ENCODE assay signal across 8 cellular contexts in genomic region chr1:161020573-161021167, GRCh38. TPM values are rescaled to one million over a fixed set of nuclear protein-coding genes. Genes with fewer than 3 reads are reported as not detected.
DNase-seq lines count a peak whose midpoint lies in the region; ATAC-seq and TF ChIP-seq lines count a peak whose summit lies in the region.

Gene F11R, minus strand, starts transcription at chr1:161021152. Its CDS starts 79 bp downstream, at chr1:161021073.

- intact Hi-C loops in activated T-helper 1 cell treated with anti-CD3 and anti-CD28 coated beads, Interleukin-12 subunit alpha, Interleukin-12 subunit beta, Interleukin-2, Interleukin-4 antibody, amounts not matched to agents 30 ng/mL and 10 ng/mL and 1 ng/mL, durations not matched to agents 14 hours and 24 hours and 36 hours (cut with micrococcal nuclease): loop anchor here (1.0 to 2.0 kb wide), 4 partner anchors 7 to 48 kb away; partner anchors contain the start of genes ARHGAP30 and TSTD1

- CTCF ChIA-PET in AG04449 (lab: Yijun Ruan, JAX): interaction anchor here (0.9 to 1.8 kb wide), 4 partner anchors 11 to 77 kb away, joined by 3 to 7 read pairs (median 4); no protein-coding TSS in a partner anchor

- TF ChIP-seq CTCF in AG04449 (IDR thresholded peaks at IDR 0.05; ENCODE audit: insufficient read depth, low read length, missing control alignments): no peak
- no peak for TF ChIP-seq CTCF in GM10266 (IDR thresholded peaks at IDR 0.05; ENCODE audit: control insufficient read depth, insufficient read depth, low read depth, missing control alignments)
- TF ChIP-seq CTCF in neutrophil (IDR thresholded peaks at IDR 0.05): peak; percentile 28

- POLR2A ChIA-PET in AG04449 (lab: Yijun Ruan, JAX): interaction anchor here (1.3 kb wide), 1 partner anchor 24 kb away, joined by 4 read pairs; the partner anchor contains the start of gene USF1

- peaks cover 57 to 64% of the 10 kb centered on the region in 2 experiments for H3K4me1 ChIP-seq in neutrophil (ENCODE audit: control insufficient read depth in 1 of 2, insufficient read depth in 1 of 2, low read depth in 1 of 2, low read length in 1 of 2)

- H3K27ac ChIP-seq in neutrophil: peak within 1 kb of the TSS; percentile 95

- H3K36me3 Mint-ChIP-seq in activated T-helper 1 cell treated with anti-CD3 and anti-CD28 coated beads, Interleukin-12 subunit alpha, Interleukin-12 subunit beta, Interleukin-2, Interleukin-4 antibody, amounts not matched to agents 30 ng/mL and 10 ng/mL and 1 ng/mL, durations not matched to agents 14 hours and 24 hours and 36 hours (ENCODE audit: low read depth): peaks cover 2% of the 10 kb centered on the region

- peak within 1 kb of the TSS; percentile 78 for H3K27ac Mint-ChIP-seq in activated T-helper 1 cell treated with anti-CD3 and anti-CD28 coated beads, Interleukin-12 subunit alpha, Interleukin-12 subunit beta, Interleukin-2, Interleukin-4 antibody, amounts not matched to agents 30 ng/mL and 10 ng/mL and 1 ng/mL, durations not matched to agents 14 hours and 24 hours and 36 hours

- H3K4me3 Mint-ChIP-seq in activated T-helper 1 cell treated with anti-CD3 and anti-CD28 coated beads, Interleukin-12 subunit alpha, Interleukin-12 subunit beta, Interleukin-2, Interleukin-4 antibody, amounts not matched to agents 30 ng/mL and 10 ng/mL and 1 ng/mL, durations not matched to agents 14 hours and 24 hours and 36 hours: peak within 1 kb of the TSS; percentile 91

- H3K36me3 ChIP-seq in neutrophil: no peaks in the 10 kb centered on the region

- H3K4me3 ChIP-seq in AG04449 (ENCODE audit: low read depth, low read length): peak within 1 kb of the TSS; percentile 47
- H3K4me3 ChIP-seq in neutrophil (ENCODE audit: low read depth in 1 of 2, low read length in 1 of 2): peak within 1 kb of the TSS; percentile 90 to 91

- peaks cover 35% of the 10 kb centered on the region for H3K4me1 Mint-ChIP-seq in activated T-helper 1 cell treated with anti-CD3 and anti-CD28 coated beads, Interleukin-12 subunit alpha, Interleukin-12 subunit beta, Interleukin-2, Interleukin-4 antibody, amounts not matched to agents 30 ng/mL and 10 ng/mL and 1 ng/mL, durations not matched to agents 14 hours and 24 hours and 36 hours (ENCODE audit: low read depth)

- no peaks in the 10 kb centered on the region for H3K9me3 ChIP-seq in neutrophil

- DNase-seq in AG04449 (ENCODE audit: low read depth, low spot score): no peak
- peak; percentile 39 for DNase-seq in GM10266 (ENCODE audit: extremely low spot score)
- DNase-seq in NCI-H1105 treated with DMSO at 0.1 percent for 48 hours (lab: John Stamatoyannopoulos, UW): peak; percentile 86
- no peak for DNase-seq in activated T-helper 1 cell treated with anti-CD3 and anti-CD28 coated beads, Interleukin-12 subunit alpha, Interleukin-12 subunit beta, Interleukin-2, Interleukin-4 antibody, amounts not matched to agents 30 ng/mL and 10 ng/mL and 1 ng/mL, durations not matched to agents 14 hours and 24 hours and 36 hours (ENCODE audit: low spot score)
- DNase-seq in glomerular endothelial cell (ENCODE audit: extremely low read depth, low read depth, low spot score): no peak
- DNase-seq in RKO (ENCODE audit: low spot score): no peak

- H3K27me3 Mint-ChIP-seq in activated T-helper 1 cell treated with anti-CD3 and anti-CD28 coated beads, Interleukin-12 subunit alpha, Interleukin-12 subunit beta, Interleukin-2, Interleukin-4 antibody, amounts not matched to agents 30 ng/mL and 10 ng/mL and 1 ng/mL, durations not matched to agents 14 hours and 24 hours and 36 hours (ENCODE audit: insufficient read depth): peaks cover 2% of the 10 kb centered on the region

- H3K27me3 ChIP-seq in neutrophil: no peaks in the 10 kb centered on the region

- peak; percentile 48 for ATAC-seq in HG02642 (IDR thresholded peaks at IDR 0.05; ENCODE audit: poor library complexity, unreplicated experiment)

- H3K9me3 Mint-ChIP-seq in activated T-helper 1 cell treated with anti-CD3 and anti-CD28 coated beads, Interleukin-12 subunit alpha, Interleukin-12 subunit beta, Interleukin-2, Interleukin-4 antibody, amounts not matched to agents 30 ng/mL and 10 ng/mL and 1 ng/mL, durations not matched to agents 14 hours and 24 hours and 36 hours: no peaks in the 10 kb centered on the region

RNA-seq across cellular contexts. Expression of gene F11R, which starts in this region (rescaled TPM):
- total RNA-seq in activated T-helper 1 cell treated with anti-CD3 and anti-CD28 coated beads, Interleukin-12 subunit alpha, Interleukin-12 subunit beta, Interleukin-2, Interleukin-4 antibody, amounts not matched to agents 30 ng/mL and 10 ng/mL and 1 ng/mL, durations not matched to agents 14 hours and 24 hours and 36 hours: 11.9 and 13.5 TPM in 2 replicates
- total RNA-seq in glomerular endothelial cell: 133 and 134 TPM in 2 replicates

Comparison
In these comparisons a context has a peak if more than half of its experiments do, and no peak if none do; other contexts are left out.
1. DNase-seq: peak in GM10266 (single experiment) and NCI-H1105 treated with DMSO at 0.1 percent for 48 hours (single experiment); none in AG04449 (single experiment), activated T-helper 1 cell treated with anti-CD3 and anti-CD28 coated beads, Interleukin-12 subunit alpha, Interleukin-12 subunit beta, Interleukin-2, Interleukin-4 antibody, amounts not matched to agents 30 ng/mL and 10 ng/mL and 1 ng/mL, durations not matched to agents 14 hours and 24 hours and 36 hours (single experiment), glomerular endothelial cell (single experiment) and RKO (single experiment).